ENCODE assay signal across 10 cellular contexts in genomic region chr10:80509403-80510161, GRCh38. TPM values are rescaled to one million over a fixed set of nuclear protein-coding genes. Genes with fewer than 3 reads are reported as not detected.
DNase-seq lines count a peak whose midpoint lies in the region; ATAC-seq, FAIRE-seq and TF ChIP-seq lines count a peak whose summit lies in the region.
"Had no signal": no experiment of that assay in that cellular context is flagged by ENCODE, and none has a peak within 500 bp of the region (broad histone marks: within the 10 kb centered on the region; RNA-seq: fewer than 3 reads in every experiment).

No MANE protein-coding gene starts in this region.

- DNase-seq in activated naive CD4-positive, alpha-beta T cell treated with Interleukin-2 at 50 U/mL for 16 hours = no peak
- DNase-seq in central memory CD8-positive, alpha-beta T cell (ENCODE audit: low spot score in 2 of 2) = no peak
- DNase-seq in HepG2 (ENCODE audit: low spot score) (no peak), ureter (ENCODE audit: low spot score) (peak; percentile 41), H7 (no peak)
- DNase-seq in activated CD8-positive, alpha-beta memory T cell treated with anti-CD3 and anti-CD28 coated beads for 24 hours = no peak
- DNase-seq: activated CD4-positive, alpha-beta T cell treated with anti-CD3 and anti-CD28 coated beads, Interleukin-2, amount 10 ng/mL, durations not matched to agents 7 days and 5 days had no signal

- H3K4me3 ChIP-seq in HepG2 (replicated peaks in 1 of 3; ENCODE audit: insufficient read depth in 1 of 3, low read depth in 2 of 3, low read length in 3 of 3) (no peak overlapping the region), H7 (ENCODE audit: insufficient read depth, low read depth, low read length) (no peak overlapping the region)

- no peak for TF ChIP-seq POLR2A in HepG2 (IDR thresholded peaks at IDR 0.05; ENCODE audit: insufficient read depth in 1 of 2, low read depth in 2 of 2, low read length in 2 of 2)

- H2AFZ ChIP-seq in HepG2 (ENCODE audit: low read length) = no peak overlapping the region

- H3K36me3 Mint-ChIP-seq in activated naive CD4-positive, alpha-beta T cell treated with anti-CD3 and anti-CD28 coated beads, Interleukin-2, amount 50 U/mL, for 24 hours = no peaks in the 10 kb centered on the region
- peaks cover 53% of the 10 kb centered on the region for H3K36me3 Mint-ChIP-seq in central memory CD8-positive, alpha-beta T cell (ENCODE audit: insufficient read depth)

- no peak overlapping the region for H3K4me2 ChIP-seq in HepG2 (ENCODE audit: low read depth, low read length)

- H3K36me3 ChIP-seq in HepG2 (replicated peaks in 1 of 2; ENCODE audit: control insufficient read depth in 1 of 2, insufficient read depth in 2 of 2, low read length in 2 of 2) = peaks cover 39 to 68% of the 10 kb centered on the region in 2 experiments
- H3K36me3 ChIP-seq in H7 (replicated peaks; ENCODE audit: control insufficient read depth, insufficient read depth, low read length) = peaks cover 8% of the 10 kb centered on the region

- WGBS in HepG2 (ENCODE audit: low lambda C conversion rate) = 87% methylated on average over 11 of the region's 18 CpGs

- H3K27ac Mint-ChIP-seq in activated naive CD4-positive, alpha-beta T cell treated with anti-CD3 and anti-CD28 coated beads, Interleukin-2, amount 50 U/mL, for 24 hours = peak overlapping the region; percentile 53
- H3K27ac Mint-ChIP-seq in central memory CD8-positive, alpha-beta T cell (ENCODE audit: low read depth) = peak overlapping the region; percentile 96
- H3K27ac Mint-ChIP-seq: B cell had no signal

- no peaks in the 10 kb centered on the region for H3K9me3 Mint-ChIP-seq in activated naive CD4-positive, alpha-beta T cell treated with anti-CD3 and anti-CD28 coated beads, Interleukin-2, amount 50 U/mL, for 24 hours
- H3K9me3 Mint-ChIP-seq in central memory CD8-positive, alpha-beta T cell = no peaks in the 10 kb centered on the region
- H3K9me3 Mint-ChIP-seq: activated CD4-positive, alpha-beta T cell treated with anti-CD3 and anti-CD28 coated beads, Interleukin-2, amount 10 ng/mL, durations not matched to agents 7 days and 5 days had no signal

- in situ Hi-C loops in HepG2 (cut with HindIII; ENCODE audit: extremely low pct_ligation_motif_present, low pct_unique_long_range_greater_than_20kb) = loop anchor here (5.0 to 25.0 kb wide), 2 partner anchors 122 to 247 kb away; no protein-coding TSS in a partner anchor

- H3K4me1 Mint-ChIP-seq in activated naive CD4-positive, alpha-beta T cell treated with anti-CD3 and anti-CD28 coated beads, Interleukin-2, amount 50 U/mL, for 24 hours = peaks cover 45% of the 10 kb centered on the region
- peaks cover 33% of the 10 kb centered on the region for H3K4me1 Mint-ChIP-seq in central memory CD8-positive, alpha-beta T cell

- TF ChIP-seq CTCF in HepG2 (CRISPR knock-in tag; IDR thresholded peaks at IDR 0.05) = no peak

- H4K20me1 ChIP-seq in HepG2 (ENCODE audit: insufficient read depth, low read length) = peaks cover 5% of the 10 kb centered on the region; the same call in 1 of the 2 replicates

- no peaks in the 10 kb centered on the region for H3K9me3 ChIP-seq in HepG2 (ENCODE audit: low read length)

- intact Hi-C loops in HepG2 (cut with micrococcal nuclease; ENCODE audit: unreplicated experiment) = no loop called here

- ATAC-seq in central memory CD8-positive, alpha-beta T cell (replicated peaks; ENCODE audit: extremely low read depth, poor library complexity, severe bottlenecking) = no peak
- ATAC-seq in HepG2 (no peak), HG03025 (IDR thresholded peaks at IDR 0.05; ENCODE audit: low FRiP score, unreplicated experiment) (no peak)

- H3K4me1 ChIP-seq in HepG2 (ENCODE audit: insufficient read depth, low read length) = peaks cover 31% of the 10 kb centered on the region

- CTCF ChIA-PET in HepG2 (lab: Yijun Ruan, JAX; ENCODE audit: low intra/inter-chr PET ratio, low total read pairs) = no interaction called here

- H3K79me2 ChIP-seq in HepG2 (ENCODE audit: insufficient read depth, low read length) = peaks cover 16% of the 10 kb centered on the region

- no peak for FAIRE-seq in HepG2 (lab: Jason Lieb, UNC)

- H3K9ac ChIP-seq in HepG2 (ENCODE audit: insufficient read depth, low read depth, low read length) = no peak overlapping the region

- BruUV-seq in HepG2 (replicated peaks; lab: Mats Ljungman, UMichigan) = no TSS peak

- no peaks in the 10 kb centered on the region for H3K27me3 Mint-ChIP-seq in activated naive CD4-positive, alpha-beta T cell treated with anti-CD3 and anti-CD28 coated beads, Interleukin-2, amount 50 U/mL, for 24 hours
- H3K27me3 Mint-ChIP-seq in central memory CD8-positive, alpha-beta T cell = no peaks in the 10 kb centered on the region
- H3K27me3 Mint-ChIP-seq: activated CD4-positive, alpha-beta T cell treated with anti-CD3 and anti-CD28 coated beads, Interleukin-2, amount 10 ng/mL, durations not matched to agents 7 days and 5 days; B cell had no signal

- TF ChIP-seq EP300 in HepG2 (IDR thresholded peaks at IDR 0.05; ENCODE audit: low read depth in 2 of 2, low read length in 2 of 2) (no peak), HepG2 (CRISPR knock-in tag; IDR thresholded peaks at IDR 0.05; ENCODE audit: borderline replicate concordance) (no peak)

- no peaks in the 10 kb centered on the region for H3K27me3 ChIP-seq in HepG2 (ENCODE audit: control insufficient read depth in 1 of 2, insufficient read depth in 2 of 2, low read length in 2 of 2)
- no peaks in the 10 kb centered on the region for H3K27me3 ChIP-seq in H7 (ENCODE audit: control insufficient read depth, insufficient read depth, low read length)

- no peak overlapping the region for H3K4me3 Mint-ChIP-seq in activated naive CD4-positive, alpha-beta T cell treated with anti-CD3 and anti-CD28 coated beads, Interleukin-2, amount 50 U/mL, for 24 hours
- no peak overlapping the region for H3K4me3 Mint-ChIP-seq in central memory CD8-positive, alpha-beta T cell
- H3K4me3 Mint-ChIP-seq: activated CD4-positive, alpha-beta T cell treated with anti-CD3 and anti-CD28 coated beads, Interleukin-2, amount 10 ng/mL, durations not matched to agents 7 days and 5 days; B cell had no signal

- TF ChIP-seq RAD21 in HepG2 (CRISPR knock-in tag; IDR thresholded peaks at IDR 0.05) = no peak

- no peak overlapping the region for H3K27ac ChIP-seq in HepG2 (ENCODE audit: extremely low read length, insufficient read depth, low read length)

- POLR2A ChIA-PET in HepG2 (lab: Yijun Ruan, JAX) = no interaction called here

RNA-seq across cellular contexts. Expression of gene SH2D4B, which starts 28.1 kb away (rescaled TPM):
- total RNA-seq in HepG2 (2016; rRNA removed; fragmentation: Illumina TruSeq; extraction: Trizol) (not detected in 2 replicates), ureter (not detected)
- total RNA-seq in HepG2 (2016; cell fraction: cytosol; rRNA removed; fragmentation: Illumina TruSeq; extraction: Trizol; ENCODE audit: low read depth) = 0.09 TPM in 1 of 2 replicates, not detected in the other
- total RNA-seq in HepG2 (2016; cell fraction: insoluble cytoplasmic fraction; rRNA removed; fragmentation: Illumina TruSeq; extraction: Trizol) = not detected in 2 replicates
- not detected in 2 replicates for total RNA-seq in HepG2 (2016; cell fraction: membrane; rRNA removed; fragmentation: Illumina TruSeq; extraction: Trizol)
- total RNA-seq in HepG2 (2016; cell fraction: nucleus; rRNA removed; fragmentation: Illumina TruSeq; extraction: Trizol) = 0.09 TPM in 1 of 2 replicates, not detected in the other
- not detected in 2 replicates for polyA plus RNA-seq in HepG2 (2011; rRNA removed)
- not detected in 2 replicates for polyA plus RNA-seq in HepG2 (2011; cell fraction: cytosol; rRNA removed)
- 0.03 TPM in 1 of 2 replicates, not detected in the other for polyA plus RNA-seq in HepG2 (2011; cell fraction: nucleus; rRNA removed)
- polyA plus RNA-seq in HepG2 (2012) = not detected in 2 replicates
- polyA plus RNA-seq in HepG2 (2016; cell fraction: cytosol; fragmentation: Illumina TruSeq; extraction: Trizol; ENCODE audit: low read depth) = not detected in 2 replicates
- not detected in 2 replicates for polyA plus RNA-seq in HepG2 (2016; cell fraction: insoluble cytoplasmic fraction; fragmentation: Illumina TruSeq; extraction: Trizol; ENCODE audit: low read depth)
- polyA plus RNA-seq in HepG2 (2016; cell fraction: membrane; fragmentation: Illumina TruSeq; extraction: Trizol; ENCODE audit: low read depth) = not detected in 2 replicates
- not detected in 2 replicates for polyA plus RNA-seq in HepG2 (2016; cell fraction: nucleus; fragmentation: Illumina TruSeq; extraction: Trizol; ENCODE audit: insufficient read depth, low read depth)
- polyA minus RNA-seq in HepG2 (2011; rRNA and poly(A)+ RNA removed; ENCODE audit: low replicate concordance) = 0.04 and 0.12 TPM in 2 replicates
- polyA minus RNA-seq in HepG2 (2011; cell fraction: cytosol; rRNA and poly(A)+ RNA removed) = not detected in 2 replicates
- polyA minus RNA-seq in HepG2 (2011; cell fraction: nucleus; rRNA and poly(A)+ RNA removed) = not detected in 2 replicates
- not detected in 2 replicates for total RNA-seq in H7 (2014; rRNA removed; shearing (Covaris generic))

RNA-seq across cellular contexts. Expression of gene TSPAN14, which starts 55.5 kb away (rescaled TPM):
- total RNA-seq in HepG2 (2016; rRNA removed; fragmentation: Illumina TruSeq; extraction: Trizol) = 17.4 and 24.1 TPM in 2 replicates
- 5.0 and 6.4 TPM in 2 replicates for total RNA-seq in HepG2 (2016; cell fraction: cytosol; rRNA removed; fragmentation: Illumina TruSeq; extraction: Trizol; ENCODE audit: low read depth)
- 16.0 and 24.8 TPM in 2 replicates for total RNA-seq in HepG2 (2016; cell fraction: insoluble cytoplasmic fraction; rRNA removed; fragmentation: Illumina TruSeq; extraction: Trizol)
- total RNA-seq in HepG2 (2016; cell fraction: membrane; rRNA removed; fragmentation: Illumina TruSeq; extraction: Trizol) = 15.7 and 18.1 TPM in 2 replicates
- 28.9 and 38.5 TPM in 2 replicates for total RNA-seq in HepG2 (2016; cell fraction: nucleus; rRNA removed; fragmentation: Illumina TruSeq; extraction: Trizol)
- polyA plus RNA-seq in HepG2 (2011; rRNA removed) = 73.8 and 80.6 TPM in 2 replicates
- 66.9 and 68.7 TPM in 2 replicates for polyA plus RNA-seq in HepG2 (2011; cell fraction: cytosol; rRNA removed)
- 64.3 and 75.0 TPM in 2 replicates for polyA plus RNA-seq in HepG2 (2011; cell fraction: nucleus; rRNA removed)
- polyA plus RNA-seq in HepG2 (2012) = 36.4 and 39.6 TPM in 2 replicates
- 6.7 and 7.8 TPM in 2 replicates for polyA plus RNA-seq in HepG2 (2016; cell fraction: cytosol; fragmentation: Illumina TruSeq; extraction: Trizol; ENCODE audit: low read depth)
- 19.6 and 25.9 TPM in 2 replicates for polyA plus RNA-seq in HepG2 (2016; cell fraction: insoluble cytoplasmic fraction; fragmentation: Illumina TruSeq; extraction: Trizol; ENCODE audit: low read depth)
- polyA plus RNA-seq in HepG2 (2016; cell fraction: membrane; fragmentation: Illumina TruSeq; extraction: Trizol; ENCODE audit: low read depth) = 15.4 and 16.2 TPM in 2 replicates
- polyA plus RNA-seq in HepG2 (2016; cell fraction: nucleus; fragmentation: Illumina TruSeq; extraction: Trizol; ENCODE audit: insufficient read depth, low read depth) = 59.1 and 62.2 TPM in 2 replicates
- 22.0 and 139 TPM in 2 replicates for polyA minus RNA-seq in HepG2 (2011; rRNA and poly(A)+ RNA removed; ENCODE audit: low replicate concordance)
- polyA minus RNA-seq in HepG2 (2011; cell fraction: cytosol; rRNA and poly(A)+ RNA removed) = 48.1 and 54.0 TPM in 2 replicates
- polyA minus RNA-seq in HepG2 (2011; cell fraction: nucleus; rRNA and poly(A)+ RNA removed) = 39.9 and 48.0 TPM in 2 replicates
- total RNA-seq in ureter = 177 TPM
- total RNA-seq in H7 (2014; rRNA removed; shearing (Covaris generic)) = 36.3 and 37.6 TPM in 2 replicates
